8 cellular contexts compared by ENCODE assay signal in genomic region chr9:121201045-121201737, GRCh38. TPM values are rescaled to one million over a fixed set of nuclear protein-coding genes. Genes with fewer than 3 reads are reported as not detected.
A peak's percentile ranks its signal among the peaks of the same experiment; 100 is the strongest.
DNase-seq lines count a peak whose midpoint lies in the region; ATAC-seq and TF ChIP-seq lines count a peak whose summit lies in the region.

No MANE protein-coding gene starts in this region.

- H3K9me3 Mint-ChIP-seq in chondrocyte (ENCODE audit: low read depth), result no peaks in the 10 kb centered on the region

- peak overlapping the region; percentile 88 for H3K4me3 Mint-ChIP-seq in chondrocyte (ENCODE audit: unreplicated experiment)

- H3K27ac Mint-ChIP-seq in chondrocyte (ENCODE audit: unreplicated experiment), result peak overlapping the region; percentile 89

- H3K36me3 Mint-ChIP-seq in chondrocyte (ENCODE audit: low read depth), result no peaks in the 10 kb centered on the region

- TF ChIP-seq CTCF in chondrocyte (IDR thresholded peaks at IDR 0.05) (no peak), lower leg skin (IDR thresholded peaks at IDR 0.05) (no peak)

- intact Hi-C loops in lower leg skin (cut with DNase I; ENCODE audit: low total_unique reads), result no loop called here

- H3K36me3 ChIP-seq in ACC112 (ENCODE audit: insufficient read depth, low read length), result no peaks in the 10 kb centered on the region

- 0% methylated on average over 30 to 40 of the region's 81 CpGs for WGBS in lower leg skin, 2 donors

- peaks cover 30% of the 10 kb centered on the region for H3K4me1 ChIP-seq in ACC112 (ENCODE audit: control insufficient read depth, insufficient read depth, low read length, unreplicated experiment)

- peak; percentile 19 for ATAC-seq in GM19025 (IDR thresholded peaks at IDR 0.05; ENCODE audit: low read depth, unreplicated experiment)
- ATAC-seq in HG03342 (IDR thresholded peaks at IDR 0.05; ENCODE audit: unreplicated experiment), result peak; percentile 18

- peak; percentile 21 for DNase-seq in activated CD4-positive, CD25-positive, alpha-beta regulatory T cell treated with anti-CD3 and anti-CD28 coated beads, Interleukin-2, amount 50 U/mL, for 16 hours (ENCODE audit: low read depth, low spot score)
- DNase-seq in chondrocyte (ENCODE audit: low spot score) (peak; percentile 87), lower leg skin (ENCODE audit: low spot score in 2 of 2) (peak; percentile 34 to 91), NCI-H187 (lab: John Stamatoyannopoulos, UW) (no peak)
- peak; percentile 49 for DNase-seq in stimulated activated CD8-positive, alpha-beta memory T cell treated with anti-CD3 and anti-CD28 coated beads, Interleukin-12 subunit alpha, Interleukin-12 subunit beta, amount 100 ng/mL, for 4 hours (ENCODE audit: low read depth)

- H2AFZ ChIP-seq in ACC112 (ENCODE audit: low read length, unreplicated experiment), result peak overlapping the region; percentile 27

- peak overlapping the region; percentile 43 for H3K27ac ChIP-seq in ACC112 (ENCODE audit: low read depth, low read length)

- peaks cover 49% of the 10 kb centered on the region for H3K4me1 Mint-ChIP-seq in chondrocyte (ENCODE audit: low read depth)

- TF ChIP-seq POLR2A in lower leg skin (IDR thresholded peaks at IDR 0.05), result no peak

- peaks cover 58% of the 10 kb centered on the region for H3K79me2 ChIP-seq in ACC112 (ENCODE audit: control insufficient read depth, insufficient read depth, low read length, unreplicated experiment)

- H3K4me3 ChIP-seq in ACC112 (ENCODE audit: low read depth, low read length), result peak overlapping the region; percentile 96
- H3K4me3 ChIP-seq in lower leg skin (ENCODE audit: low read depth, poor library complexity, severe bottlenecking), result peak overlapping the region; percentile 98

- H3K27me3 Mint-ChIP-seq in chondrocyte (ENCODE audit: low read depth), result no peaks in the 10 kb centered on the region

- no peaks in the 10 kb centered on the region for H3K27me3 ChIP-seq in ACC112 (ENCODE audit: insufficient read depth, low read length)

RNA-seq across cellular contexts. Expression of gene RAB14, which starts 0.5 kb away (rescaled TPM):
- total RNA-seq in chondrocyte, result 58.6 to 68.0 TPM (median 64.3 TPM) in 3 replicates
- 10 to 100 TPM; 43.9 to 50.8 (median 49.6) TPM for total RNA-seq in lower leg skin

Comparison
In these comparisons a context has a peak if more than half of its experiments do, and no peak if none do; other contexts are left out.
1. DNase-seq: peak in activated CD4-positive, CD25-positive, alpha-beta regulatory T cell treated with anti-CD3 and anti-CD28 coated beads, Interleukin-2, amount 50 U/mL, for 16 hours (single experiment), chondrocyte (single experiment), lower leg skin (2 of 2) and stimulated activated CD8-positive, alpha-beta memory T cell treated with anti-CD3 and anti-CD28 coated beads, Interleukin-12 subunit alpha, Interleukin-12 subunit beta, amount 100 ng/mL, for 4 hours (single experiment); none in NCI-H187 (0 of 2).